Comparison of ENCODE assay signal across 1 cellular context in genomic region chr2:1022178-1022577, GRCh38.
TF ChIP-seq lines count a peak whose summit lies in the region.

No MANE protein-coding gene starts in this region.

TF ChIP-seq in H1, 55 proteins besides CTCF, POLR2A, EP300 and RAD21 (continued from another document):
- TF ChIP-seq, protein P1, sequence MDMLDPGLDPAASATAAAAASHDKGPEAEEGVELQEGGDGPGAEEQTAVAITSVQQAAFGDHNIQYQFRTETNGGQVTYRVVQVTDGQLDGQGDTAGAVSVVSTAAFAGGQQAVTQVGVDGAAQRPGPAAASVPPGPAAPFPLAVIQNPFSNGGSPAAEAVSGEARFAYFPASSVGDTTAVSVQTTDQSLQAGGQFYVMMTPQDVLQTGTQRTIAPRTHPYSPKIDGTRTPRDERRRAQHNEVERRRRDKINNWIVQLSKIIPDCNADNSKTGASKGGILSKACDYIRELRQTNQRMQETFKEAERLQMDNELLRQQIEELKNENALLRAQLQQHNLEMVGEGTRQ (IDR thresholded peaks at IDR 0.05; ENCODE audit: low read length) = no peak
- TF ChIP-seq KDM1A (IDR thresholded peaks at IDR 0.05; ENCODE audit: borderline replicate concordance, low read length) (no peak), RXRA (IDR thresholded peaks at IDR 0.05; ENCODE audit: insufficient read depth, low read depth, low read length) (no peak), RNF2 (IDR thresholded peaks at IDR 0.05; ENCODE audit: borderline replicate concordance, low read depth, low read length, missing control alignments, poor library complexity, severe bottlenecking) (no peak), CEBPB (IDR thresholded peaks at IDR 0.05; ENCODE audit: low read depth, low read length) (no peak)
